Comparison of ENCODE assay signal across 1 cellular context in the genomic region with DNA sequence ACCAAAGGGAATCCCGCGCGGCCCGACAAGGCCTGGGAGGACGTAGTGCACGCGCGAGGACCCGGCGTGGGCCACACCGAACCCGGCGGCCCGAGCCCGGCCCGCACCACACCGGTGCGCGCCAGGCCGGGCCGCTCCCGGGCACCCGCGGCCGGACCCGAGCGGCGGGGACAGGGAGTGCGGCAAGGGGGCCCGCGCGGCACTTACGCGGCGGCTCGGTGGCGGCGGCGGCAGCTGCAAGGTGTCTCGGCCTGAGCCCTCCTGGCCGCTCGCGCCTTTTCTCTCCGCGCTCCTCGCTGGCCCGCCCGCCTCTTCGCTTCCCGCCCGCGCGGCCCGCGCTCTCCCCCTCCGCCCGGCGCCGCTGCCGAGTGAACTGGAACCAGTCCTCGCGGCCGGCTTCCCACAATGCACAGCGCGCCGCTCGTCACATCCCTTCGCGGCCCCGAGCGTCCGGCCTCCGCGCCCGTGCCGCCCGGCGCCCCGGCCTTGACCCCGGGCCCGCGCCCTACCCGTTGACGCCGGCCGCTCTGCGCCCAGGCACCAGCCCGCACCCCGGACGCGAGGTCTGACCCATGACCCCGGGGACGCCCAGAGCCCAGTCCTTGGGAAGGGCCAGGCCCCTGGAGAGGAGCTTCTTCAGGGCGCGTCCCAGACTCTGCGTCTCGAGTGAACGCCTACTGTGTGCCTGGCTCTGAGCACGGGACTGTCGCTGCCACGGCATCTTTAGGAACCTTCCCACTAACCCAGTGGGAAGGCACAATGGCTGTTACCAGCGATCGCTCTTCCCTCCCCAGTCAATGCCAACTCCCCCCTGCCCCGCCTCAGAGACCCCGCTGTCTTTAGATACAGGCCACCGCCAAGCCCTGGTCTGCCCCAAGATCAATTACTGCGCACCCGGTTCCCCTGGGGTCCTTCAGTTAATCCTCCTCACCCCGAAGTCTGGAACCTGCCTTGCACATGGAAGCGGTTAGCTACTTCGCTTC.
TF ChIP-seq lines count a peak whose summit lies in the region.

Gene MACROH2A1, minus strand, starts transcription at position 377 of the 983 bp plus-strand sequence. CDS start 10,138 bp downstream, outside the sequence.

TF ChIP-seq in WTC11, 78 proteins besides CTCF, POLR2A, EP300 and RAD21 (continued from another document):
- TF ChIP-seq ZNF219 (CRISPR knock-in tag; IDR thresholded peaks at IDR 0.05; ENCODE audit: borderline replicate concordance) (no peak), GABPB1 (CRISPR knock-in tag; IDR thresholded peaks at IDR 0.05) (peak; percentile 56; the same call in 1 of the 2 replicates), SP1 (CRISPR knock-in tag; conservative IDR thresholded peaks at IDR 0.05) (peak; percentile 24), ELF4 (CRISPR knock-in tag; IDR thresholded peaks at IDR 0.05; ENCODE audit: low read depth) (no peak), JUN (CRISPR knock-in tag; IDR thresholded peaks at IDR 0.05) (0 out of 2 replicates have a peak, but pooled peaks have one; percentile 36), JAZF1 (CRISPR knock-in tag; IDR thresholded peaks at IDR 0.05) (no peak), RELA (CRISPR knock-in tag; IDR thresholded peaks at IDR 0.05; ENCODE audit: borderline replicate concordance) (no peak), E2F5 (CRISPR knock-in tag; IDR thresholded peaks at IDR 0.05) (no peak; the same call in none of the 2 replicates), MLX (CRISPR knock-in tag; IDR thresholded peaks at IDR 0.05) (no peak), ZNF263 (CRISPR knock-in tag; IDR thresholded peaks at IDR 0.05; ENCODE audit: low read depth) (no peak), ZNF423 (CRISPR knock-in tag; IDR thresholded peaks at IDR 0.05) (0 out of 2 replicates have a peak, but pooled peaks have one; percentile 10), KAT7 (CRISPR knock-in tag; IDR thresholded peaks at IDR 0.05; ENCODE audit: borderline replicate concordance) (no peak), ETV6 (CRISPR knock-in tag; IDR thresholded peaks at IDR 0.05) (no peak), SMAD3 (CRISPR knock-in tag; IDR thresholded peaks at IDR 0.05; ENCODE audit: borderline replicate concordance) (no peak), RORB (CRISPR knock-in tag; IDR thresholded peaks at IDR 0.05) (no peak)
- TF ChIP-seq, protein P1, sequence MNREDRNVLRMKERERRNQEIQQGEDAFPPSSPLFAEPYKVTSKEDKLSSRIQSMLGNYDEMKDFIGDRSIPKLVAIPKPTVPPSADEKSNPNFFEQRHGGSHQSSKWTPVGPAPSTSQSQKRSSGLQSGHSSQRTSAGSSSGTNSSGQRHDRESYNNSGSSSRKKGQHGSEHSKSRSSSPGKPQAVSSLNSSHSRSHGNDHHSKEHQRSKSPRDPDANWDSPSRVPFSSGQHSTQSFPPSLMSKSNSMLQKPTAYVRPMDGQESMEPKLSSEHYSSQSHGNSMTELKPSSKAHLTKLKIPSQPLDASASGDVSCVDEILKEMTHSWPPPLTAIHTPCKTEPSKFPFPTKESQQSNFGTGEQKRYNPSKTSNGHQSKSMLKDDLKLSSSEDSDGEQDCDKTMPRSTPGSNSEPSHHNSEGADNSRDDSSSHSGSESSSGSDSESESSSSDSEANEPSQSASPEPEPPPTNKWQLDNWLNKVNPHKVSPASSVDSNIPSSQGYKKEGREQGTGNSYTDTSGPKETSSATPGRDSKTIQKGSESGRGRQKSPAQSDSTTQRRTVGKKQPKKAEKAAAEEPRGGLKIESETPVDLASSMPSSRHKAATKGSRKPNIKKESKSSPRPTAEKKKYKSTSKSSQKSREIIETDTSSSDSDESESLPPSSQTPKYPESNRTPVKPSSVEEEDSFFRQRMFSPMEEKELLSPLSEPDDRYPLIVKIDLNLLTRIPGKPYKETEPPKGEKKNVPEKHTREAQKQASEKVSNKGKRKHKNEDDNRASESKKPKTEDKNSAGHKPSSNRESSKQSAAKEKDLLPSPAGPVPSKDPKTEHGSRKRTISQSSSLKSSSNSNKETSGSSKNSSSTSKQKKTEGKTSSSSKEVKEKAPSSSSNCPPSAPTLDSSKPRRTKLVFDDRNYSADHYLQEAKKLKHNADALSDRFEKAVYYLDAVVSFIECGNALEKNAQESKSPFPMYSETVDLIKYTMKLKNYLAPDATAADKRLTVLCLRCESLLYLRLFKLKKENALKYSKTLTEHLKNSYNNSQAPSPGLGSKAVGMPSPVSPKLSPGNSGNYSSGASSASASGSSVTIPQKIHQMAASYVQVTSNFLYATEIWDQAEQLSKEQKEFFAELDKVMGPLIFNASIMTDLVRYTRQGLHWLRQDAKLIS (CRISPR knock-in tag; IDR thresholded peaks at IDR 0.05; ENCODE audit: borderline replicate concordance), result no peak
- TF ChIP-seq, protein P2, sequence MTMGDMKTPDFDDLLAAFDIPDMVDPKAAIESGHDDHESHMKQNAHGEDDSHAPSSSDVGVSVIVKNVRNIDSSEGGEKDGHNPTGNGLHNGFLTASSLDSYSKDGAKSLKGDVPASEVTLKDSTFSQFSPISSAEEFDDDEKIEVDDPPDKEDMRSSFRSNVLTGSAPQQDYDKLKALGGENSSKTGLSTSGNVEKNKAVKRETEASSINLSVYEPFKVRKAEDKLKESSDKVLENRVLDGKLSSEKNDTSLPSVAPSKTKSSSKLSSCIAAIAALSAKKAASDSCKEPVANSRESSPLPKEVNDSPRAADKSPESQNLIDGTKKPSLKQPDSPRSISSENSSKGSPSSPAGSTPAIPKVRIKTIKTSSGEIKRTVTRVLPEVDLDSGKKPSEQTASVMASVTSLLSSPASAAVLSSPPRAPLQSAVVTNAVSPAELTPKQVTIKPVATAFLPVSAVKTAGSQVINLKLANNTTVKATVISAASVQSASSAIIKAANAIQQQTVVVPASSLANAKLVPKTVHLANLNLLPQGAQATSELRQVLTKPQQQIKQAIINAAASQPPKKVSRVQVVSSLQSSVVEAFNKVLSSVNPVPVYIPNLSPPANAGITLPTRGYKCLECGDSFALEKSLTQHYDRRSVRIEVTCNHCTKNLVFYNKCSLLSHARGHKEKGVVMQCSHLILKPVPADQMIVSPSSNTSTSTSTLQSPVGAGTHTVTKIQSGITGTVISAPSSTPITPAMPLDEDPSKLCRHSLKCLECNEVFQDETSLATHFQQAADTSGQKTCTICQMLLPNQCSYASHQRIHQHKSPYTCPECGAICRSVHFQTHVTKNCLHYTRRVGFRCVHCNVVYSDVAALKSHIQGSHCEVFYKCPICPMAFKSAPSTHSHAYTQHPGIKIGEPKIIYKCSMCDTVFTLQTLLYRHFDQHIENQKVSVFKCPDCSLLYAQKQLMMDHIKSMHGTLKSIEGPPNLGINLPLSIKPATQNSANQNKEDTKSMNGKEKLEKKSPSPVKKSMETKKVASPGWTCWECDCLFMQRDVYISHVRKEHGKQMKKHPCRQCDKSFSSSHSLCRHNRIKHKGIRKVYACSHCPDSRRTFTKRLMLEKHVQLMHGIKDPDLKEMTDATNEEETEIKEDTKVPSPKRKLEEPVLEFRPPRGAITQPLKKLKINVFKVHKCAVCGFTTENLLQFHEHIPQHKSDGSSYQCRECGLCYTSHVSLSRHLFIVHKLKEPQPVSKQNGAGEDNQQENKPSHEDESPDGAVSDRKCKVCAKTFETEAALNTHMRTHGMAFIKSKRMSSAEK (CRISPR knock-in tag; IDR thresholded peaks at IDR 0.05; ENCODE audit: borderline replicate concordance), result no peak
- TF ChIP-seq, protein P3, sequence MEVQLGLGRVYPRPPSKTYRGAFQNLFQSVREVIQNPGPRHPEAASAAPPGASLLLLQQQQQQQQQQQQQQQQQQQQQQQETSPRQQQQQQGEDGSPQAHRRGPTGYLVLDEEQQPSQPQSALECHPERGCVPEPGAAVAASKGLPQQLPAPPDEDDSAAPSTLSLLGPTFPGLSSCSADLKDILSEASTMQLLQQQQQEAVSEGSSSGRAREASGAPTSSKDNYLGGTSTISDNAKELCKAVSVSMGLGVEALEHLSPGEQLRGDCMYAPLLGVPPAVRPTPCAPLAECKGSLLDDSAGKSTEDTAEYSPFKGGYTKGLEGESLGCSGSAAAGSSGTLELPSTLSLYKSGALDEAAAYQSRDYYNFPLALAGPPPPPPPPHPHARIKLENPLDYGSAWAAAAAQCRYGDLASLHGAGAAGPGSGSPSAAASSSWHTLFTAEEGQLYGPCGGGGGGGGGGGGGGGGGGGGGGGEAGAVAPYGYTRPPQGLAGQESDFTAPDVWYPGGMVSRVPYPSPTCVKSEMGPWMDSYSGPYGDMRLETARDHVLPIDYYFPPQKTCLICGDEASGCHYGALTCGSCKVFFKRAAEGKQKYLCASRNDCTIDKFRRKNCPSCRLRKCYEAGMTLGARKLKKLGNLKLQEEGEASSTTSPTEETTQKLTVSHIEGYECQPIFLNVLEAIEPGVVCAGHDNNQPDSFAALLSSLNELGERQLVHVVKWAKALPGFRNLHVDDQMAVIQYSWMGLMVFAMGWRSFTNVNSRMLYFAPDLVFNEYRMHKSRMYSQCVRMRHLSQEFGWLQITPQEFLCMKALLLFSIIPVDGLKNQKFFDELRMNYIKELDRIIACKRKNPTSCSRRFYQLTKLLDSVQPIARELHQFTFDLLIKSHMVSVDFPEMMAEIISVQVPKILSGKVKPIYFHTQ (CRISPR knock-in tag; IDR thresholded peaks at IDR 0.05), result no peak
